Comparison of ENCODE assay signal across 12 cellular contexts in the genomic region with DNA sequence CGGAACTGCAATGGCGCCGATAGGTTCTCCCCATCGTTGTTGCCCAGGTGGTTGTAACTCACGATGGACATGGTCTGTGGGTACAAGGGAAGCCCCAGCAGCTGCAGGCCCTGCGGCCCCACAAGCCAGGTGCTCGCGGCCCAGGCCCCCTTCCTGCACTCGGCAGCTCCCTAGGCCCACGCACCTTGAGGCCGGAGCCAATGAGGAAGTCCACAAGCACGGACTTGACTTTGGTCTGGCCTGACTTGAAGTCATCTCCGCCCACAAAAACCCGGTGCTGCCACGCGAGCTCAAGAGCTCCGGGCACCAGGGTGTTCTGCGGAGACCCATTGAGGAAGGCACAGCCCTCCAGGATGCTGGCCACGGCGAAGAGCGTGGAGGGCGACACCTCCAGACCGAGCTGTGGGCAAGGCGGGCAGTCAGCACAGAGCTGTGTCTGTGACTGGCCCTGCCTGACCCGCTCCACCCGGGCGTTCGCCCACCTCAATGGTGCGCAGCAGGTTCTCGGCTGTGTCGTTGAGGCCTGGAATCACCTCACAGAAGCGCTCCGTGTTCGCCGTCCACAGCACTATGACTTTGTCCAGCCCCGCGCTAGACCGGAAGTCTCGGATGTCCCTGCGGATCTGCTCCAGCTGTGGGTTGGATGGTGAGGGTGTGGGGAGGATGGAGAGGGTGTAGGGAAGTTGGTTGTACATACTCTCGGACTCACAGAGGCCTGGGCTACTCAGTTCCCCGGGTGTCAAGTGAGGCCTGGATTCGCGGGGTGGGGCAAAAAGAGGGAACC. TPM values are rescaled to one million over a fixed set of nuclear protein-coding genes. Genes with fewer than 3 reads are reported as not detected.
DNase-seq lines count a peak whose midpoint lies in the region; ATAC-seq and TF ChIP-seq lines count a peak whose summit lies in the region.
"Had no signal": no experiment of that assay in that cellular context is flagged by ENCODE, and none has a peak within 500 bp of the region (broad histone marks: within the 10 kb centered on the region; RNA-seq: fewer than 3 reads in every experiment).

No MANE protein-coding gene starts in this region.

- no peak overlapping the region for H3K27ac Mint-ChIP-seq in CD4-positive, alpha-beta T cell

- H3K4me3 ChIP-seq in HUES64 (ENCODE audit: low read length), result peak overlapping the region; percentile 71
- no peak overlapping the region for H3K4me3 ChIP-seq in mammary epithelial cell (replicated peaks in 1 of 3; ENCODE audit: insufficient read depth in 1 of 3, low read depth in 2 of 3, low read length in 3 of 3)
- peak overlapping the region; percentile 89 for H3K4me3 ChIP-seq in neural cell (ENCODE audit: low read length)

- H3K27me3 Mint-ChIP-seq in CD4-positive, alpha-beta T cell, result no peaks in the 10 kb centered on the region

- TF ChIP-seq RAD21 in neural cell (conservative IDR thresholded peaks at IDR 0.05), result no peak

- CTCF ChIA-PET in CD4-positive, alpha-beta T cell (lab: Charles Lee), result interaction anchor here (1.9 kb wide), 1 partner anchor 15 kb away, joined by 4 read pairs; no protein-coding TSS in a partner anchor
- CTCF ChIA-PET in mammary epithelial cell (lab: Charles Lee; ENCODE audit: low non-redundant PET), result no interaction called here

- no peak for ATAC-seq in CD4-positive, alpha-beta T cell (ENCODE audit: poor library complexity)
- ATAC-seq in HG03135 (IDR thresholded peaks at IDR 0.05; ENCODE audit: unreplicated experiment), result no peak
- ATAC-seq: foreskin keratinocyte had no signal

- dilution Hi-C loops in mammary epithelial cell (cut with HindIII; ENCODE audit: low sequenced_read_pairs), result no loop called here

- H3F3A ChIP-seq in neural cell (ENCODE audit: insufficient read depth, low read length, poor library complexity, severe bottlenecking), result peaks cover 3% of the 10 kb centered on the region

- peaks cover 36% of the 10 kb centered on the region for H3K4me1 ChIP-seq in HUES64 (ENCODE audit: insufficient read depth, low read length)
- H3K4me1 ChIP-seq in mammary epithelial cell (ENCODE audit: insufficient read depth, low read length), result peaks cover 40% of the 10 kb centered on the region

- peaks cover 26% of the 10 kb centered on the region for H3K4me1 Mint-ChIP-seq in CD4-positive, alpha-beta T cell (ENCODE audit: low read depth)

- H3K79me2 ChIP-seq in mammary epithelial cell (ENCODE audit: insufficient read depth, low read length), result no peaks in the 10 kb centered on the region
- no peaks in the 10 kb centered on the region for H3K79me2 ChIP-seq in neural cell (replicated peaks; ENCODE audit: insufficient read depth, low read length)

- peak overlapping the region; percentile 22 for H3K4me2 ChIP-seq in mammary epithelial cell (ENCODE audit: insufficient read depth, low read depth, low read length)
- no peak overlapping the region for H3K4me2 ChIP-seq in neural cell (ENCODE audit: low read length)

- no peaks in the 10 kb centered on the region for H4K20me1 ChIP-seq in mammary epithelial cell (ENCODE audit: insufficient read depth, low read length)
- no peaks in the 10 kb centered on the region for H4K20me1 ChIP-seq in neural cell (ENCODE audit: insufficient read depth)

- no peak overlapping the region for H3K27ac ChIP-seq in CD4-positive, alpha-beta T cell (ENCODE audit: low read depth, low read length)
- H3K27ac ChIP-seq in HUES64 (ENCODE audit: low read depth, low read length), result no peak overlapping the region
- no peak overlapping the region for H3K27ac ChIP-seq in mammary epithelial cell (ENCODE audit: insufficient read depth, low read depth, low read length)
- H3K27ac ChIP-seq in neural cell (ENCODE audit: low read length), result no peak overlapping the region
- H3K27ac ChIP-seq: foreskin keratinocyte, SK-N-MC had no signal

- peak overlapping the region; percentile 77 for H3K4me3 Mint-ChIP-seq in CD4-positive, alpha-beta T cell

- intact Hi-C loops in CD4-positive, alpha-beta T cell (cut with DNase I, micrococcal nuclease), result no loop called here
- intact Hi-C loops in mammary epithelial cell (cut with micrococcal nuclease), result no loop called here

- no peaks in the 10 kb centered on the region for H3K9me3 Mint-ChIP-seq in CD4-positive, alpha-beta T cell

- H3K9me2 ChIP-seq in neural cell (ENCODE audit: insufficient read depth, low read length), result no peaks in the 10 kb centered on the region

- no peak for TF ChIP-seq EP300 in neural cell (conservative IDR thresholded peaks at IDR 0.05; ENCODE audit: poor library complexity, severe bottlenecking)

- H2AFZ ChIP-seq in mammary epithelial cell (ENCODE audit: low read depth, low read length), result no peak overlapping the region
- no peak overlapping the region for H2AFZ ChIP-seq in neural cell (ENCODE audit: low read depth, low read length)

- H3K9ac ChIP-seq in HUES64 (ENCODE audit: low read depth, low read length) (no peak overlapping the region), mammary epithelial cell (ENCODE audit: insufficient read depth, low read length) (no peak overlapping the region), neural cell (ENCODE audit: low read length) (no peak overlapping the region)

- no peaks in the 10 kb centered on the region for H3K27me3 ChIP-seq in CD4-positive, alpha-beta T cell (ENCODE audit: control insufficient read depth, insufficient read depth, low read length)
- H3K27me3 ChIP-seq in HUES64 (ENCODE audit: insufficient read depth, low read length) (no peaks in the 10 kb centered on the region), mammary epithelial cell (ENCODE audit: insufficient read depth, low read length) (no peaks in the 10 kb centered on the region), neural cell (ENCODE audit: insufficient read depth, low read depth, low read length) (no peaks in the 10 kb centered on the region)
- H3K27me3 ChIP-seq: foreskin keratinocyte had no signal

- H3K36me3 Mint-ChIP-seq in CD4-positive, alpha-beta T cell (ENCODE audit: low read depth), result peaks cover 5% of the 10 kb centered on the region

- WGBS in HUES64, result 94% methylated on average over 44 of the region's 44 CpGs
- 54% methylated on average over 22 of the region's 44 CpGs for WGBS in mammary epithelial cell (ENCODE audit: low coverage, missing lambda C conversion rate)

- H3K36me3 ChIP-seq in HUES64 (ENCODE audit: insufficient read depth, low read length) (peaks cover 20% of the 10 kb centered on the region), mammary epithelial cell (ENCODE audit: insufficient read depth, low read length) (no peaks in the 10 kb centered on the region), neural cell (ENCODE audit: insufficient read depth, low read length) (no peaks in the 10 kb centered on the region)

- in situ Hi-C loops in mammary epithelial cell (cut with MboI; ENCODE audit: low sequenced_read_pairs in 2 of 2), result no loop called here

- DNase-seq in CD4-positive, alpha-beta T cell, result no peak
- no peak for DNase-seq in mammary epithelial cell
- DNase-seq in NCI-H510A (lab: John Stamatoyannopoulos, UW), result no peak
- no peak for DNase-seq in NCI-H82 treated with DMSO at 0.1 percent for 48 hours (lab: John Stamatoyannopoulos, UW; ENCODE audit: unreplicated experiment)
- DNase-seq in mesenteric fat pad (ENCODE audit: low spot score), result no peak
- DNase-seq: foreskin keratinocyte, GF-D8, NCI-H2107 had no signal

- H3K9me3 ChIP-seq in CD4-positive, alpha-beta T cell (ENCODE audit: control insufficient read depth, low read length), result no peaks in the 10 kb centered on the region
- H3K9me3 ChIP-seq in HUES64 (ENCODE audit: insufficient read depth, low read depth, low read length) (no peaks in the 10 kb centered on the region), mammary epithelial cell (replicated peaks; ENCODE audit: insufficient read depth, low read length) (no peaks in the 10 kb centered on the region), neural cell (ENCODE audit: low read length) (no peaks in the 10 kb centered on the region)

- no TSS peak for BruUV-seq in mammary epithelial cell (replicated peaks; lab: Mats Ljungman, UMichigan)

- POLR2A ChIA-PET in CD4-positive, alpha-beta T cell (lab: Charles Lee), result interaction anchor here (2.4 kb wide), 1 partner anchor 17 kb away, joined by 20 read pairs; a partner anchor contains a TSS

- no peak for TF ChIP-seq CTCF in CD4-positive, alpha-beta T cell (IDR thresholded peaks at IDR 0.05)
- no peak for TF ChIP-seq CTCF in mammary epithelial cell (conservative IDR thresholded peaks at IDR 0.05 in 1 of 2, IDR thresholded peaks at IDR 0.05 in 1 of 2; ENCODE audit: extremely low read depth in 1 of 2, insufficient read depth in 1 of 2, low read depth in 1 of 2, low read length in 2 of 2)
- no peak for TF ChIP-seq CTCF in neural cell (IDR thresholded peaks at IDR 0.05; ENCODE audit: poor library complexity, severe bottlenecking)

TF ChIP-seq in neural cell, 6 proteins besides CTCF, POLR2A, EP300 and RAD21 (continues in another document):
- TF ChIP-seq MXI1 (conservative IDR thresholded peaks at IDR 0.05; ENCODE audit: poor library complexity, severe bottlenecking), result no peak

RNA-seq across cellular contexts. Expression of a gene that starts 1.9 kb away (rescaled TPM):
- 10 to 100 TPM; 34.1 to 41.3 TPM for total RNA-seq in CD4-positive, alpha-beta T cell
- polyA plus RNA-seq in HUES64 (2013, experiment 1 of 2), result 136 TPM
- 178 TPM for polyA plus RNA-seq in HUES64 (2013, experiment 2 of 2)
- total RNA-seq in mammary epithelial cell, result 10 to 100 TPM; 13.0 to 26.3 TPM
- polyA plus RNA-seq in mammary epithelial cell, result 14.9 TPM
- 10.4 TPM for polyA minus RNA-seq in mammary epithelial cell
- 123 and 164 TPM in 2 replicates for polyA plus RNA-seq in neural cell
- polyA minus RNA-seq in neural cell, result 47.0 and 53.0 TPM in 2 replicates
- total RNA-seq in mesenteric fat pad, result 18.3 TPM

RNA-seq across cellular contexts. Expression of a gene that starts 16.8 kb away (rescaled TPM):
- 10 to 100 TPM; 44.0 to 50.9 TPM for total RNA-seq in CD4-positive, alpha-beta T cell
- 35.2 TPM for polyA plus RNA-seq in HUES64 (2013, experiment 1 of 2)
- polyA plus RNA-seq in HUES64 (2013, experiment 2 of 2), result 53.3 TPM
- total RNA-seq in mammary epithelial cell (10 to 100 TPM; 34.0 to 41.0 TPM), mesenteric fat pad (63.3 TPM)
- polyA plus RNA-seq in mammary epithelial cell (14.3 TPM), neural cell (148 and 166 TPM in 2 replicates)
- polyA minus RNA-seq in mammary epithelial cell (1.7 TPM), neural cell (75.0 and 80.3 TPM in 2 replicates)

RNA-seq across cellular contexts. Expression of a gene that starts 38.6 kb away (rescaled TPM):
- under 1 TPM; 0.82 to 0.92 TPM for total RNA-seq in CD4-positive, alpha-beta T cell
- 0.10 TPM for polyA plus RNA-seq in HUES64 (2013, experiment 1 of 2)
- not detected for polyA plus RNA-seq in HUES64 (2013, experiment 2 of 2)
- total RNA-seq in mammary epithelial cell, result not detected
- not detected for polyA plus RNA-seq in mammary epithelial cell
- polyA minus RNA-seq in mammary epithelial cell, result not detected
- polyA plus RNA-seq in neural cell, result not detected in 2 replicates
- polyA minus RNA-seq in neural cell, result not detected in 2 replicates
- 19.3 TPM for total RNA-seq in mesenteric fat pad
- total RNA-seq: foreskin keratinocyte had no signal
- polyA plus RNA-seq: foreskin keratinocyte had no signal

RNA-seq across cellular contexts. Expression of a gene that starts 50.1 kb away (rescaled TPM):
- not detected for total RNA-seq in CD4-positive, alpha-beta T cell
- 3.7 TPM for polyA plus RNA-seq in HUES64 (2013, experiment 1 of 2)
- polyA plus RNA-seq in HUES64 (2013, experiment 2 of 2), result 4.2 TPM
- 10 to 100 TPM; 78.7 to 93.2 TPM for total RNA-seq in mammary epithelial cell
- polyA plus RNA-seq in mammary epithelial cell, result 21.2 TPM
- 1.8 TPM for polyA minus RNA-seq in mammary epithelial cell
- polyA plus RNA-seq in neural cell, result 1.6 TPM in 1 of 2 replicates, not detected in the other
- polyA minus RNA-seq in neural cell, result not detected in 2 replicates
- 5.9 TPM for total RNA-seq in mesenteric fat pad

Comparison
In these comparisons a context has a peak if more than half of its experiments do, and no peak if none do; other contexts are left out.
1. H3K4me3 ChIP-seq: peak in HUES64 (single experiment) and neural cell (single experiment); none in mammary epithelial cell (0 of 3).
2. RNA of a gene that starts 38.6 kb away (total RNA-seq): 19.3 TPM in mesenteric fat pad (single experiment); 0.82 to 0.92 TPM in CD4-positive, alpha-beta T cell and not detected in mammary epithelial cell; every median in the first group is over 10 times any median in the second.